In genomic region chr16:3304370-3304769, GRCh38 we compare ENCODE assay signal across 9 cellular contexts. TPM values are rescaled to one million over a fixed set of nuclear protein-coding genes. Genes with fewer than 3 reads are reported as not detected.
A peak's percentile ranks its signal among the peaks of the same experiment; 100 is the strongest.
DNase-seq lines count a peak whose midpoint lies in the region; ATAC-seq and TF ChIP-seq lines count a peak whose summit lies in the region.
"Had no signal": no experiment of that assay in that cellular context is flagged by ENCODE, and none has a peak within 500 bp of the region (broad histone marks: within the 10 kb centered on the region; RNA-seq: fewer than 3 reads in every experiment).

No MANE protein-coding gene starts in this region.

- H3K27ac Mint-ChIP-seq in brain (peak overlapping the region; percentile 58 to 94 (median 72)), type B pancreatic cell (peak overlapping the region; percentile 87)

- peaks cover 91% of the 10 kb centered on the region for H3K36me3 Mint-ChIP-seq in brain
- H3K36me3 Mint-ChIP-seq in type B pancreatic cell = peaks cover 54% of the 10 kb centered on the region

- intact Hi-C loops in heart left ventricle (cut with DNase I) (loop anchor here in 6 of 10 donors (2.0 to 10.0 kb wide), 6 partner anchors 22 to 200 kb away; partner anchors contain the start of genes CLUAP1 (in 2 of the 6) and ZNF263 (in 1 of the 6)), Right ventricle myocardium superior (cut with DNase I) (loop anchor here (2.0 to 10.0 kb wide), 3 partner anchors 40 to 190 kb away; partner anchors contain the start of genes C16orf90 and ZNF200)

- DNase-seq in heart left ventricle (no peak), Right ventricle myocardium superior (no peak), mesenchymal stem cell (peak; percentile 51), type B pancreatic cell (ENCODE audit: extremely low spot score, unreplicated experiment) (no peak), inferior parietal cortex (ENCODE audit: extremely low spot score) (no peak), midbrain (lab: John Stamatoyannopoulos, UW) (no peak), cerebellum (ENCODE audit: low spot score) (no peak)
- DNase-seq: GF-D8 had no signal

- no peak for TF ChIP-seq POLR2A in heart left ventricle (IDR thresholded peaks at IDR 0.05)

- ATAC-seq in heart left ventricle (no peak), Right ventricle myocardium superior (ENCODE audit: poor library complexity) (no peak)

- peaks cover 34% of the 10 kb centered on the region for H3K79me1 ChIP-seq in mesenchymal stem cell (replicated peaks; ENCODE audit: low read length, poor library complexity, severe bottlenecking)

- H2BK5ac ChIP-seq in mesenchymal stem cell (ENCODE audit: low read depth, low read length, poor library complexity, severe bottlenecking) = no peak overlapping the region

- H3K4me1 ChIP-seq in heart left ventricle (peaks cover 0 to 25% (median 18%) of the 10 kb centered on the region in 12 donors), mesenchymal stem cell (ENCODE audit: control insufficient read depth, insufficient read depth, low read depth, low read length) (peaks cover 7% of the 10 kb centered on the region)

- no peak overlapping the region for H3K14ac ChIP-seq in mesenchymal stem cell (ENCODE audit: low read length in 2 of 2)

- peaks cover 56 to 93% (median 67%) of the 10 kb centered on the region in 5 experiments for H3K9me3 Mint-ChIP-seq in brain
- peaks cover 24% of the 10 kb centered on the region for H3K9me3 Mint-ChIP-seq in type B pancreatic cell

- H3K4ac ChIP-seq in mesenchymal stem cell (ENCODE audit: low read depth in 1 of 2, low read length in 2 of 2) = peak overlapping the region in 1 of 2 experiments; percentile 95

- peak overlapping the region; percentile 47 for H3K4me2 ChIP-seq in mesenchymal stem cell (ENCODE audit: low read length, poor library complexity, severe bottlenecking)

- peak overlapping the region; percentile 52 to 92 (median 73) for H3K4me3 ChIP-seq in heart left ventricle
- H3K4me3 ChIP-seq in mesenchymal stem cell (ENCODE audit: insufficient read depth in 1 of 2, low read depth in 1 of 2, low read length in 2 of 2) = peak overlapping the region in 1 of 2 experiments; percentile 95

- no peak overlapping the region for H2BK120ac ChIP-seq in mesenchymal stem cell (ENCODE audit: low read depth, low read length)

- H3K27me3 ChIP-seq in heart left ventricle = no peaks in the 10 kb centered on the region
- no peaks in the 10 kb centered on the region for H3K27me3 ChIP-seq in mesenchymal stem cell (ENCODE audit: control insufficient read depth in 1 of 2, insufficient read depth in 1 of 2, low read length in 2 of 2)

- peak overlapping the region; percentile 93 for H3K9ac ChIP-seq in mesenchymal stem cell (ENCODE audit: low read length)

- H2AK5ac ChIP-seq in mesenchymal stem cell (ENCODE audit: low read length, severe bottlenecking) = no peak overlapping the region

- H3K4me3 Mint-ChIP-seq in brain = peak overlapping the region; percentile 83 to 94 (median 86)
- H3K4me3 Mint-ChIP-seq in type B pancreatic cell = peak overlapping the region; percentile 89

- H3K4me1 Mint-ChIP-seq in brain (peaks cover 32% of the 10 kb centered on the region), type B pancreatic cell (ENCODE audit: unreplicated experiment) (peaks cover 5% of the 10 kb centered on the region)

- no peak overlapping the region for H2BK15ac ChIP-seq in mesenchymal stem cell (ENCODE audit: low read depth, poor library complexity, severe bottlenecking)

- peaks cover 0 to 92% (median 65%) of the 10 kb centered on the region in 12 donors for H3K9me3 ChIP-seq in heart left ventricle
- H3K9me3 ChIP-seq in mesenchymal stem cell (ENCODE audit: control insufficient read depth, low read length) = peaks cover 74% of the 10 kb centered on the region

- H3K36me3 ChIP-seq in heart left ventricle = peaks cover 0 to 70% (median 22%) of the 10 kb centered on the region in 9 donors
- peaks cover 33 to 65% of the 10 kb centered on the region in 2 experiments for H3K36me3 ChIP-seq in mesenchymal stem cell (ENCODE audit: control insufficient read depth in 1 of 2, insufficient read depth in 2 of 2, low read depth in 1 of 2, low read length in 2 of 2)

- H3K27ac ChIP-seq in heart left ventricle = peak overlapping the region in 11 of 12 donors; percentile 88 to 98 (median 95)
- H3K27ac ChIP-seq in mesenchymal stem cell (ENCODE audit: low read length, poor library complexity, severe bottlenecking) = no peak overlapping the region

- H4K8ac ChIP-seq in mesenchymal stem cell (ENCODE audit: low read length) = no peak overlapping the region

- 63 to 70% (median 67%) methylated on average over 4 of the region's 4 CpGs for WGBS in heart left ventricle, 4 donors
- WGBS in mesenchymal stem cell = 64% methylated on average over 3 of the region's 4 CpGs

- no peak overlapping the region for H3K23ac ChIP-seq in mesenchymal stem cell (ENCODE audit: low read length in 2 of 2)

- H2BK12ac ChIP-seq in mesenchymal stem cell (ENCODE audit: low read length in 2 of 2) = no peak overlapping the region

- H3K27me3 Mint-ChIP-seq in brain = no peaks in the 10 kb centered on the region
- no peaks in the 10 kb centered on the region for H3K27me3 Mint-ChIP-seq in type B pancreatic cell

- TF ChIP-seq CTCF in heart left ventricle (IDR thresholded peaks at IDR 0.05) (no peak), brain (conservative IDR thresholded peaks at IDR 0.05) (no peak), type B pancreatic cell (conservative IDR thresholded peaks at IDR 0.05) (no peak)

- H2AFZ ChIP-seq in mesenchymal stem cell (ENCODE audit: low read depth, low read length) = no peak overlapping the region

- no peak overlapping the region for H4K91ac ChIP-seq in mesenchymal stem cell (ENCODE audit: low read length)

- H3K18ac ChIP-seq in mesenchymal stem cell (ENCODE audit: low read depth in 1 of 2, low read length in 2 of 2) = no peak overlapping the region

RNA-seq across cellular contexts. Expression of gene TIGD7, which starts 0.9 kb away (rescaled TPM):
- total RNA-seq in heart left ventricle (10 to 100 TPM in 1 of 9 donors, 1 to 10 TPM in 8; 4.6 to 10.4 (median 8.2) TPM), Right ventricle myocardium superior (9.4 TPM), type B pancreatic cell (ENCODE audit: low replicate concordance) (5.4 and 9.4 TPM in 2 replicates), cerebellum (17.0 TPM)
- polyA plus RNA-seq in heart left ventricle (1 to 10 TPM; 2.9 to 7.4 TPM), brain (ENCODE audit: insufficient read depth, low read depth, low replicate concordance) (4.8 TPM)
- polyA plus RNA-seq in mesenchymal stem cell (2013, experiment 1 of 2) = 2.1 TPM
- 2.2 TPM for polyA plus RNA-seq in mesenchymal stem cell (2013, experiment 2 of 2)

RNA-seq across cellular contexts. Expression of gene ZNF75A, which starts 0.9 kb away (rescaled TPM):
- total RNA-seq in heart left ventricle (10 to 100 TPM; 13.3 to 27.3 (median 18.1) TPM), Right ventricle myocardium superior (16.8 TPM), type B pancreatic cell (ENCODE audit: low replicate concordance) (41.2 and 50.8 TPM in 2 replicates), cerebellum (49.1 TPM)
- polyA plus RNA-seq in heart left ventricle (10 to 100 TPM; 12.3 to 22.0 TPM), brain (ENCODE audit: insufficient read depth, low read depth, low replicate concordance) (12.6 TPM)
- polyA plus RNA-seq in mesenchymal stem cell (2013, experiment 1 of 2) = 10.0 TPM
- 9.4 TPM for polyA plus RNA-seq in mesenchymal stem cell (2013, experiment 2 of 2)

RNA-seq across cellular contexts. Expression of gene ZNF263, which starts 21.1 kb away (rescaled TPM):
- total RNA-seq in heart left ventricle (10 to 100 TPM in 4 of 9 donors, 1 to 10 TPM in 5; 6.4 to 18.7 (median 9.6) TPM), Right ventricle myocardium superior (7.9 TPM), type B pancreatic cell (ENCODE audit: low replicate concordance) (27.7 and 38.6 TPM in 2 replicates), cerebellum (34.7 TPM)
- polyA plus RNA-seq in heart left ventricle (10 to 100 TPM in 1 of 2 donors, 1 to 10 TPM in 1; 5.3 to 16.6 TPM), brain (ENCODE audit: insufficient read depth, low read depth, low replicate concordance) (31.5 TPM)
- polyA plus RNA-seq in mesenchymal stem cell (2013, experiment 1 of 2) = 17.6 TPM
- 17.5 TPM for polyA plus RNA-seq in mesenchymal stem cell (2013, experiment 2 of 2)

RNA-seq across cellular contexts. Expression of gene MEFV, which starts 47.9 kb away (rescaled TPM):
- total RNA-seq in heart left ventricle (1 to 10 TPM in 4 of 9 donors, under 1 TPM in 5; 0.39 to 4.3 (median 0.91) TPM), Right ventricle myocardium superior (0.78 TPM), type B pancreatic cell (ENCODE audit: low replicate concordance) (0.19 TPM in 1 of 2 replicates, not detected in the other), cerebellum (0.27 TPM)
- polyA plus RNA-seq in heart left ventricle (under 1 TPM; 0.23 to 0.33 TPM), brain (ENCODE audit: insufficient read depth, low read depth, low replicate concordance) (0.34 TPM)
- polyA plus RNA-seq in mesenchymal stem cell (2013, experiment 1 of 2) = not detected
- not detected for polyA plus RNA-seq in mesenchymal stem cell (2013, experiment 2 of 2)

RNA-seq across cellular contexts. Expression of gene OR2C1, which starts 51.3 kb away (rescaled TPM):
- total RNA-seq in heart left ventricle (under 1 TPM in 1 of 9 donors, not detected in 8; 0.36 TPM), Right ventricle myocardium superior (not detected), type B pancreatic cell (ENCODE audit: low replicate concordance) (0.22 TPM in 1 of 2 replicates, not detected in the other), cerebellum (0.45 TPM)
- polyA plus RNA-seq in heart left ventricle (not detected), brain (ENCODE audit: insufficient read depth, low read depth, low replicate concordance) (not detected)
- not detected for polyA plus RNA-seq in mesenchymal stem cell (2013, experiment 1 of 2)
- not detected for polyA plus RNA-seq in mesenchymal stem cell (2013, experiment 2 of 2)
